In the genomic region with DNA sequence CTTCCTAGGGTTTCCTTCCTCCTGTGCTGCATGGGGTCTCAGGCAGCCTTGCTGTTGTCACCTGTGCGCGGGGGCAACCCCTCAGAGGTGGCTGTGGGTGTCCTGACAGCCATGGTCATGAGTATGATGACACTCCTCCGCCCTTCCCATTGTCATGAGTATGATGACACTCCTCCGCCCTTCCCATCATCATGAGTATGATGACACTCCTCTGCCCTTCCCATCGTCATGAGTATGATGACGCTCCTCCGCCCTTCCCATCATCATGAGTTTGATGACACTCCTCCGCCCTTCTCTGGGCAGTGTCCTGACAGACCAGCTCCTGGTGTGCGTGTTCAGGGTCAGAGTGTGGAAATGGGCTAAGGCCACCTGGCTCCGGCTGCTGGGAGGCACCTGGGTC, we compare ENCODE assay signal across 17 cellular contexts. TPM values are rescaled to one million over a fixed set of nuclear protein-coding genes. Genes with fewer than 3 reads are reported as not detected.
A peak's percentile ranks its signal among the peaks of the same experiment; 100 is the strongest.
DNase-seq lines count a peak whose midpoint lies in the region; ATAC-seq and TF ChIP-seq lines count a peak whose summit lies in the region.
"Had no signal": no experiment of that assay in that cellular context is flagged by ENCODE, and none has a peak within 500 bp of the region (broad histone marks: within the 10 kb centered on the region; RNA-seq: fewer than 3 reads in every experiment).

No MANE protein-coding gene starts in this region.

- H3K4me3 ChIP-seq in Loucy (ENCODE audit: low read length, poor library complexity, severe bottlenecking) = no peak overlapping the region
- no peak overlapping the region for H3K4me3 ChIP-seq in mucosa of descending colon
- no peak overlapping the region for H3K4me3 ChIP-seq in thyroid gland (replicated peaks in 1 of 3)
- H3K4me3 ChIP-seq: GM12878 had no signal

- DNase-seq in NCI-H82 (lab: John Stamatoyannopoulos, UW) = peak; percentile 62
- no peak for DNase-seq in NCI-H82 treated with DMSO at 0.1 percent for 48 hours (lab: John Stamatoyannopoulos, UW; ENCODE audit: unreplicated experiment)
- DNase-seq in effector memory CD8-positive, alpha-beta T cell = no peak
- DNase-seq in mucosa of descending colon = no peak
- no peak for DNase-seq in NCI-H226
- DNase-seq in thyroid gland = no peak
- DNase-seq: 8988T, DMS 273 treated with DMSO at 0.1 percent for 48 hours, GDM1, GOT3, MM.1S, NCI-H1105, NCI-H1694, NCI-H345 had no signal

- H3K9ac ChIP-seq in Loucy (ENCODE audit: low read depth, low read length, poor library complexity, severe bottlenecking) = no peak overlapping the region

- H2AFZ ChIP-seq in Loucy (ENCODE audit: low read length) = no peak overlapping the region

- H3K4me1 ChIP-seq in Loucy (ENCODE audit: insufficient read depth, low read length, poor library complexity, severe bottlenecking) (peaks cover 8% of the 10 kb centered on the region), mucosa of descending colon (ENCODE audit: low read depth) (no peaks in the 10 kb centered on the region), thyroid gland (peaks cover 0 to 3% of the 10 kb centered on the region in 2 donors)

- peaks cover 11% of the 10 kb centered on the region for H3K36me3 Mint-ChIP-seq in effector memory CD8-positive, alpha-beta T cell (ENCODE audit: insufficient read depth)

- WGBS in thyroid gland, 2 donors = 93 to 94% methylated on average over 8 to 10 of the region's 10 CpGs

- no peaks in the 10 kb centered on the region for H3K9me2 ChIP-seq in Loucy (replicated peaks; ENCODE audit: low read depth, low read length)

- H3K9me3 ChIP-seq in Loucy (ENCODE audit: insufficient read depth, low read depth, low read length) (no peaks in the 10 kb centered on the region), mucosa of descending colon (no peaks in the 10 kb centered on the region), thyroid gland (no peaks in the 10 kb centered on the region)

- no peaks in the 10 kb centered on the region for H4K20me1 ChIP-seq in Loucy (ENCODE audit: insufficient read depth, low read length, poor library complexity, severe bottlenecking)

- TF ChIP-seq POLR2A in thyroid gland (IDR thresholded peaks at IDR 0.05) = no peak

- peaks cover 4 to 8% of the 10 kb centered on the region in 2 donors for H3K4me1 Mint-ChIP-seq in effector memory CD8-positive, alpha-beta T cell (ENCODE audit: low read depth in 2 of 2)

- no peak for TF ChIP-seq CTCF in Loucy (conservative IDR thresholded peaks at IDR 0.05; ENCODE audit: low read length)
- no peak for TF ChIP-seq CTCF in mucosa of descending colon (IDR thresholded peaks at IDR 0.05)
- TF ChIP-seq CTCF in thyroid gland (IDR thresholded peaks at IDR 0.05) = no peak

- intact Hi-C loops in mucosa of descending colon (cut with DNase I, micrococcal nuclease) = no loop called here
- intact Hi-C loops in thyroid gland (cut with DNase I) = no loop called here

- peaks cover 0 to under 1% of the 10 kb centered on the region in 2 donors for H3K9me3 Mint-ChIP-seq in effector memory CD8-positive, alpha-beta T cell

- no peaks in the 10 kb centered on the region for H3K27me3 Mint-ChIP-seq in effector memory CD8-positive, alpha-beta T cell

- no peak overlapping the region for H3K4me3 Mint-ChIP-seq in effector memory CD8-positive, alpha-beta T cell

- H3K27ac Mint-ChIP-seq in effector memory CD8-positive, alpha-beta T cell = peak overlapping the region; percentile 25 to 78

- H3K4me2 ChIP-seq in Loucy (ENCODE audit: low read depth, low read length, poor library complexity, severe bottlenecking) = peak overlapping the region; percentile 32

- no peak overlapping the region for H3K27ac ChIP-seq in thyroid gland

- H3K36me3 ChIP-seq in Loucy (ENCODE audit: insufficient read depth, low read length) (peaks cover 3% of the 10 kb centered on the region; the same call in 1 of the 2 replicates), mucosa of descending colon (ENCODE audit: low read depth) (no peaks in the 10 kb centered on the region), thyroid gland (no peaks in the 10 kb centered on the region)

- H3F3A ChIP-seq in Loucy (ENCODE audit: low read depth) = no peaks in the 10 kb centered on the region

- no peak for ATAC-seq in effector memory CD8-positive, alpha-beta T cell (replicated peaks)
- ATAC-seq in mucosa of descending colon (peak; percentile 42), GM21786 (IDR thresholded peaks at IDR 0.05; ENCODE audit: unreplicated experiment) (no peak)
- ATAC-seq: GM12878 had no signal

- H3K27me3 ChIP-seq in Loucy (ENCODE audit: insufficient read depth, low read length, poor library complexity, severe bottlenecking) (no peaks in the 10 kb centered on the region), thyroid gland (no peaks in the 10 kb centered on the region)

- no peaks in the 10 kb centered on the region for H3K79me2 ChIP-seq in Loucy (ENCODE audit: insufficient read depth, low read length)

RNA-seq across cellular contexts. Expression of gene FBRSL1, which starts 39.9 kb away (rescaled TPM):
- total RNA-seq in mucosa of descending colon = 10 to 100 TPM; 54.7 to 68.5 (median 55.6) TPM
- 10 to 100 TPM in 2 of 4 donors, 1 to 10 TPM in 2; 9.2 to 19.7 (median 12.0) TPM for total RNA-seq in thyroid gland
